14 cellular contexts compared by ENCODE assay signal in the genomic region with DNA sequence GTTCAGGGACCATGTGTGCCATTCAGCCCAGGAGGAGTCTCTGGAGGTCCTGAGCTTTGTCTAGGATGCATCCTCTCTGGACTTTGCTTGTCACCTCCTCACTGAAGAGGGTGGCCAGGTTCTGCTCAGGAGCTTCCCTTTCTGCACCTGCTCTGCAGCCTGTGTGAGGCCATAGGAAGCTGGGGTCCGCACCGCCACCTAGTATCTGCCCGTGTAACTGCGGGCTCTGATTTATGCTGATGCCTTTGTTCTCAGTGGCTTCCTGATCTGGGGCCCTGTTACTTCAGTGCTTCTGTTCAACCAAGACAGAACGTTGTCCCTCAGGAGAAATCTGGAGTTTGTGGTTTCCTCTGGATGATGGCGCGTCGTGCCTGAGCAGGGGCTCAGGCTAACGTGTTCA. TPM values are rescaled to one million over a fixed set of nuclear protein-coding genes. Genes with fewer than 3 reads are reported as not detected.
A peak's percentile ranks its signal among the peaks of the same experiment; 100 is the strongest.
DNase-seq lines count a peak whose midpoint lies in the region; TF ChIP-seq lines count a peak whose summit lies in the region.
"Had no signal": no experiment of that assay in that cellular context is flagged by ENCODE, and none has a peak within 500 bp of the region (broad histone marks: within the 10 kb centered on the region; RNA-seq: fewer than 3 reads in every experiment).

No MANE protein-coding gene starts in this region.

- H3K79me2 ChIP-seq in OCI-LY7 (ENCODE audit: insufficient read depth, low read depth, low read length) = no peaks in the 10 kb centered on the region

- H3K4me3 Mint-ChIP-seq in progenitor cell of endocrine pancreas (ENCODE audit: low read depth) = no peak overlapping the region
- H3K4me3 Mint-ChIP-seq: activated CD4-positive, alpha-beta T cell treated with anti-CD3 and anti-CD28 coated beads, Interleukin-2, amount 10 ng/mL, durations not matched to agents 7 days and 5 days had no signal

- no peaks in the 10 kb centered on the region for H3K9me2 ChIP-seq in OCI-LY7 (ENCODE audit: insufficient read depth, low read length)

- no peaks in the 10 kb centered on the region for H3K4me1 Mint-ChIP-seq in progenitor cell of endocrine pancreas (ENCODE audit: low read depth)
- H3K4me1 Mint-ChIP-seq: activated CD4-positive, alpha-beta T cell treated with anti-CD3 and anti-CD28 coated beads, Interleukin-2, amount 10 ng/mL, durations not matched to agents 7 days and 5 days had no signal

- H2AFZ ChIP-seq in OCI-LY7 (ENCODE audit: low read length) = no peak overlapping the region

- H3K9me3 Mint-ChIP-seq in progenitor cell of endocrine pancreas (ENCODE audit: low read depth) = peaks cover 3% of the 10 kb centered on the region

- H3K27ac ChIP-seq in cardiac muscle cell (peak overlapping the region; percentile 11), left ventricle myocardium inferior (replicated peaks) (no peak overlapping the region), OCI-LY7 (ENCODE audit: low read depth, low read length, poor library complexity, severe bottlenecking) (no peak overlapping the region), A673 (ENCODE audit: low read depth, low read length, poor library complexity, severe bottlenecking) (no peak overlapping the region)

- DNase-seq in cardiac muscle cell (ENCODE audit: low read depth in 1 of 2, low spot score in 1 of 2) (peak in 1 of 2 donors; percentile 43), left ventricle myocardium inferior (no peak), OCI-LY7 (ENCODE audit: low spot score) (peak; percentile 51), progenitor cell of endocrine pancreas (ENCODE audit: low spot score, unreplicated experiment) (peak; percentile 15), A673 (ENCODE audit: low spot score) (no peak)
- DNase-seq in NK-92 treated with Interleukin-12 subunit alpha and Interleukin-12 subunit beta, amount 100 ng/mL, for 24 hours (lab: John Stamatoyannopoulos, UW) = no peak
- DNase-seq: activated CD4-positive, alpha-beta T cell treated with anti-CD3 and anti-CD28 coated beads, Interleukin-2, amount 10 ng/mL, durations not matched to agents 7 days and 5 days; activated gamma-delta T cell; AML-193; GF-D8; NCI-H1417 treated with DMSO at 0.1 percent for 48 hours; NCI-H774; nucleus accumbens had no signal

- POLR2A ChIA-PET in OCI-LY7 (lab: Charles Lee) = no interaction called here
- POLR2A ChIA-PET in A673 (lab: Charles Lee; ENCODE audit: low non-redundant PET) = no interaction called here

- BruUV-seq in OCI-LY7 (replicated peaks; lab: Mats Ljungman, UMichigan) (no TSS peak), A673 (replicated peaks; lab: Mats Ljungman, UMichigan) (no TSS peak)

- H3K9me3 ChIP-seq in cardiac muscle cell (ENCODE audit: low read depth) (no peaks in the 10 kb centered on the region), left ventricle myocardium inferior (replicated peaks) (no peaks in the 10 kb centered on the region), OCI-LY7 (ENCODE audit: low read length) (no peaks in the 10 kb centered on the region), A673 (ENCODE audit: low read depth, low read length, poor library complexity, severe bottlenecking) (no peaks in the 10 kb centered on the region)

- H3K27me3 ChIP-seq in cardiac muscle cell (no peaks in the 10 kb centered on the region), left ventricle myocardium inferior (ENCODE audit: low read depth) (no peaks in the 10 kb centered on the region), A673 (replicated peaks; ENCODE audit: insufficient read depth, low read depth, low read length, poor library complexity) (no peaks in the 10 kb centered on the region)

- no peaks in the 10 kb centered on the region for H4K20me1 ChIP-seq in OCI-LY7 (ENCODE audit: insufficient read depth, low read length)

- peaks cover 54% of the 10 kb centered on the region for H3K36me3 Mint-ChIP-seq in progenitor cell of endocrine pancreas (ENCODE audit: insufficient read depth)

- H3K27me3 Mint-ChIP-seq in progenitor cell of endocrine pancreas = no peaks in the 10 kb centered on the region
- H3K27me3 Mint-ChIP-seq: activated CD4-positive, alpha-beta T cell treated with anti-CD3 and anti-CD28 coated beads, Interleukin-2, amount 10 ng/mL, durations not matched to agents 7 days and 5 days had no signal

- no peak for TF ChIP-seq CTCF in cardiac muscle cell (IDR thresholded peaks at IDR 0.05; ENCODE audit: low read depth, low read length)
- TF ChIP-seq CTCF in left ventricle myocardium inferior (IDR thresholded peaks at IDR 0.05; ENCODE audit: borderline replicate concordance) = no peak
- TF ChIP-seq CTCF in OCI-LY7 (conservative IDR thresholded peaks at IDR 0.05; ENCODE audit: low read length) = peak; percentile 69
- peak; percentile 53 for TF ChIP-seq CTCF in progenitor cell of endocrine pancreas (IDR thresholded peaks at IDR 0.05; ENCODE audit: unreplicated experiment)
- TF ChIP-seq CTCF in A673 (conservative IDR thresholded peaks at IDR 0.05; ENCODE audit: low read depth, low read length) = no peak

- CTCF ChIA-PET in OCI-LY7 (lab: Charles Lee; ENCODE audit: unreplicated experiment) (no interaction called here), A673 (lab: Charles Lee) (no interaction called here)

- H3K4me1 ChIP-seq in cardiac muscle cell (ENCODE audit: low read depth) (no peaks in the 10 kb centered on the region), left ventricle myocardium inferior (no peaks in the 10 kb centered on the region), OCI-LY7 (ENCODE audit: insufficient read depth, low read length, poor library complexity, severe bottlenecking) (no peaks in the 10 kb centered on the region), A673 (ENCODE audit: insufficient read depth, low read length, poor library complexity, severe bottlenecking) (no peaks in the 10 kb centered on the region)

- H3K36me3 ChIP-seq in cardiac muscle cell (peaks cover 46% of the 10 kb centered on the region), left ventricle myocardium inferior (peaks cover 86% of the 10 kb centered on the region), OCI-LY7 (ENCODE audit: insufficient read depth, low read length) (no peaks in the 10 kb centered on the region), A673 (ENCODE audit: insufficient read depth, low read length, poor library complexity, severe bottlenecking) (no peaks in the 10 kb centered on the region)

- H3K4me3 ChIP-seq in cardiac muscle cell = no peak overlapping the region
- no peak overlapping the region for H3K4me3 ChIP-seq in left ventricle myocardium inferior
- no peak overlapping the region for H3K4me3 ChIP-seq in OCI-LY7 (ENCODE audit: low read depth, low read length, poor library complexity, severe bottlenecking)
- no peak overlapping the region for H3K4me3 ChIP-seq in A673 (ENCODE audit: low read depth, low read length, poor library complexity, severe bottlenecking)
- H3K4me3 ChIP-seq: lung had no signal

- no peak overlapping the region for H3K4me2 ChIP-seq in OCI-LY7 (ENCODE audit: low read length)

- intact Hi-C loops in left ventricle myocardium inferior (cut with micrococcal nuclease) = no loop called here
- intact Hi-C loops in OCI-LY7 (cut with micrococcal nuclease; ENCODE audit: unreplicated experiment) = no loop called here
- intact Hi-C loops in A673 (cut with micrococcal nuclease; ENCODE audit: unreplicated experiment) = no loop called here

- H3K27ac Mint-ChIP-seq in progenitor cell of endocrine pancreas = peak overlapping the region; percentile 61
- H3K27ac Mint-ChIP-seq: activated CD4-positive, alpha-beta T cell treated with anti-CD3 and anti-CD28 coated beads, Interleukin-2, amount 10 ng/mL, durations not matched to agents 7 days and 5 days had no signal

RNA-seq across cellular contexts. Expression of a gene that starts 15.5 kb away (rescaled TPM):
- total RNA-seq in cardiac muscle cell (11.5 and 14.3 TPM in 2 replicates), left ventricle myocardium inferior (5.1 TPM), OCI-LY7 (2022) (2.1 and 2.6 TPM in 2 replicates), progenitor cell of endocrine pancreas (24.8 and 27.1 TPM in 2 replicates), A673 (2021) (2.3 and 3.4 TPM in 2 replicates)
- 15.7 and 23.7 TPM in 2 replicates for polyA plus RNA-seq in cardiac muscle cell
- total RNA-seq in OCI-LY7 (2014; rRNA removed; shearing (Covaris generic)) = 0.13 and 0.54 TPM in 2 replicates

RNA-seq across cellular contexts. Expression of a gene that starts 18.2 kb away (rescaled TPM):
- total RNA-seq in cardiac muscle cell (20.9 and 25.3 TPM in 2 replicates), left ventricle myocardium inferior (24.7 TPM), OCI-LY7 (2022) (1.0 and 1.2 TPM in 2 replicates), progenitor cell of endocrine pancreas (34.1 and 36.7 TPM in 2 replicates), A673 (2021) (3.7 and 3.9 TPM in 2 replicates)
- polyA plus RNA-seq in cardiac muscle cell = 19.5 and 24.7 TPM in 2 replicates
- total RNA-seq in OCI-LY7 (2014; rRNA removed; shearing (Covaris generic)) = 0.13 TPM in 1 of 2 replicates, not detected in the other

RNA-seq across cellular contexts. Expression of a gene that starts 46.1 kb away (rescaled TPM):
- total RNA-seq in cardiac muscle cell (31.5 and 41.9 TPM in 2 replicates), left ventricle myocardium inferior (16.7 TPM), OCI-LY7 (2022) (0.27 TPM in 1 of 2 replicates, not detected in the other), progenitor cell of endocrine pancreas (42.8 and 44.5 TPM in 2 replicates), A673 (2021) (2.4 and 4.3 TPM in 2 replicates)
- polyA plus RNA-seq in cardiac muscle cell = 15.8 and 25.0 TPM in 2 replicates
- total RNA-seq in OCI-LY7 (2014; rRNA removed; shearing (Covaris generic)) = 0.57 TPM in 1 of 2 replicates, not detected in the other

RNA-seq across cellular contexts. Expression of a gene that starts 54.5 kb away (rescaled TPM):
- 13.6 and 19.0 TPM in 2 replicates for total RNA-seq in cardiac muscle cell
- polyA plus RNA-seq in cardiac muscle cell = 20.6 and 24.7 TPM in 2 replicates
- 18.9 TPM for total RNA-seq in left ventricle myocardium inferior
- total RNA-seq in OCI-LY7 (2014; rRNA removed; shearing (Covaris generic)) = 9.3 and 12.0 TPM in 2 replicates
- total RNA-seq in OCI-LY7 (2022) = 15.5 and 16.0 TPM in 2 replicates
- 25.7 and 27.2 TPM in 2 replicates for total RNA-seq in progenitor cell of endocrine pancreas
- total RNA-seq in A673 (2021) = 19.4 and 20.7 TPM in 2 replicates

Comparison
In these comparisons a context has a peak if more than half of its experiments do, and no peak if none do; other contexts are left out.
1. DNase-seq: peak in OCI-LY7 (single experiment) and progenitor cell of endocrine pancreas (single experiment); none in left ventricle myocardium inferior (single experiment), A673 (single experiment) and NK-92 treated with Interleukin-12 subunit alpha and Interleukin-12 subunit beta, amount 100 ng/mL, for 24 hours (single experiment).
2. CTCF ChIP-seq: peak in OCI-LY7 (single experiment) and progenitor cell of endocrine pancreas (single experiment); none in cardiac muscle cell (single experiment), left ventricle myocardium inferior (single experiment) and A673 (single experiment).